27 cellular contexts compared by ENCODE assay signal in genomic region chr11:46386005-46386331, GRCh38. TPM values are rescaled to one million over a fixed set of nuclear protein-coding genes. Genes with fewer than 3 reads are reported as not detected.
"Had no signal": no experiment of that assay in that cellular context is flagged by ENCODE, and none has a peak within 500 bp of the region (broad histone marks: within the 10 kb centered on the region; RNA-seq: fewer than 3 reads in every experiment).

No MANE protein-coding gene starts in this region.

- H3K9me3 Mint-ChIP-seq: immature natural killer cell; naive thymus-derived CD8-positive, alpha-beta T cell; nephron progenitor cell; stimulated activated memory B cell treated with anti-CD40 and anti-IgM and Interleukin-4, amounts not matched to agents 10 μg/mL and 1 μg/mL and 100 μg/mL, for 72 hours had no signal

- DNase-seq: dermis blood vessel endothelial cell; effector memory CD4-positive, alpha-beta T cell; erythroblast; esophagus squamous epithelium; foreskin melanocyte; hypothalamus; immature natural killer cell; islet precursor cell; kidney glomerular epithelial cell; left ventricle myocardium superior; lower lobe of right lung; naive thymus-derived CD8-positive, alpha-beta T cell; nephron progenitor cell; sigmoid colon; stimulated activated CD4-positive, alpha-beta T cell treated with anti-CD3 and anti-CD28 coated beads, Interleukin-2, amount 100 ng/mL, for 24 hours; stimulated activated CD4-positive, alpha-beta T cell treated with anti-CD3 and anti-CD28 coated beads, Interleukin-4, amount 100 ng/mL, for 24 hours; stimulated activated naive CD8-positive, alpha-beta T cell treated with anti-CD3 and anti-CD28 coated beads, Interleukin-15, Interleukin-2, amounts not matched to agents 100 U/mL and 50 U/mL, for 24 hours; substantia nigra; testis; tibial artery had no signal

- H3K36me3 ChIP-seq: esophagus squamous epithelium, lower lobe of right lung, prostate gland, right atrium auricular region, sigmoid colon, tibial artery, upper lobe of left lung had no signal

- ATAC-seq: left ventricle myocardium superior; lower lobe of right lung; naive thymus-derived CD8-positive, alpha-beta T cell; stimulated activated memory B cell treated with anti-CD40 and anti-IgM and Interleukin-4, amounts not matched to agents 10 μg/mL and 1 μg/mL and 100 μg/mL, for 72 hours; stimulated activated naive CD8-positive, alpha-beta T cell treated with anti-CD3 and anti-CD28 coated beads, Interleukin-15, Interleukin-2, amounts not matched to agents 100 U/mL and 50 U/mL, for 24 hours had no signal

- H3K27ac ChIP-seq: coronary artery, esophagus squamous epithelium, lower lobe of right lung, prostate gland, right atrium auricular region, sigmoid colon, testis, tibial artery, upper lobe of left lung had no signal

- H3K36me3 Mint-ChIP-seq: immature natural killer cell; stimulated activated memory B cell treated with anti-CD40 and anti-IgM and Interleukin-4, amounts not matched to agents 10 μg/mL and 1 μg/mL and 100 μg/mL, for 72 hours had no signal

- H3K4me3 Mint-ChIP-seq: immature natural killer cell; nephron progenitor cell; stimulated activated memory B cell treated with anti-CD40 and anti-IgM and Interleukin-4, amounts not matched to agents 10 μg/mL and 1 μg/mL and 100 μg/mL, for 72 hours had no signal

- H3K4me3 ChIP-seq: coronary artery, esophagus squamous epithelium, lower lobe of right lung, prostate gland, right atrium auricular region, sigmoid colon, testis, tibial artery, upper lobe of left lung had no signal

- H3K9me3 ChIP-seq: esophagus squamous epithelium, lower lobe of right lung, prostate gland, right atrium auricular region, sigmoid colon, testis, tibial artery, upper lobe of left lung had no signal

- H3K27me3 ChIP-seq: testis had no signal

- H3K27ac Mint-ChIP-seq: immature natural killer cell; nephron progenitor cell; stimulated activated memory B cell treated with anti-CD40 and anti-IgM and Interleukin-4, amounts not matched to agents 10 μg/mL and 1 μg/mL and 100 μg/mL, for 72 hours had no signal

RNA-seq across cellular contexts. Expression of gene CHRM4, which starts 5.6 kb away (rescaled TPM):
- total RNA-seq: esophagus squamous epithelium, left ventricle myocardium superior, lower lobe of right lung, mesenteric fat pad, skeletal muscle tissue had no signal
